In genomic region chr10:79146611-79147130, GRCh38 we compare ENCODE assay signal across 10 cellular contexts.
A peak's percentile ranks its signal among the peaks of the same experiment; 100 is the strongest.
DNase-seq lines count a peak whose midpoint lies in the region; ATAC-seq lines count a peak whose summit lies in the region.
"Had no signal": no experiment of that assay in that cellular context is flagged by ENCODE, and none has a peak within 500 bp of the region (broad histone marks: within the 10 kb centered on the region; RNA-seq: fewer than 3 reads in every experiment).

No MANE protein-coding gene starts in this region.

- no peaks in the 10 kb centered on the region for H3K27me3 ChIP-seq in skeletal muscle satellite cell (ENCODE audit: control insufficient read depth, insufficient read depth, low read length)

- DNase-seq in G401 (ENCODE audit: low spot score): peak; percentile 51
- peak; percentile 56 for DNase-seq in activated naive CD8-positive, alpha-beta T cell treated with anti-CD3 and anti-CD28 coated beads, Interleukin-2, amount 10 ng/mL, durations not matched to agents 7 days and 5 days
- DNase-seq in immature natural killer cell: peak in 2 of 3 donors; percentile 14 to 45
- DNase-seq in NCI-H748 treated with DMSO at 0.1 percent for 48 hours (lab: John Stamatoyannopoulos, UW): no peak
- DNase-seq in GOT3 (lab: John Stamatoyannopoulos, UW): no peak
- no peak for DNase-seq in NCI-H2107 (lab: John Stamatoyannopoulos, UW)

- H3K9me3 Mint-ChIP-seq in activated naive CD8-positive, alpha-beta T cell treated with anti-CD3 and anti-CD28 coated beads, Interleukin-2, amount 10 ng/mL, durations not matched to agents 7 days and 5 days: no peaks in the 10 kb centered on the region
- no peaks in the 10 kb centered on the region for H3K9me3 Mint-ChIP-seq in immature natural killer cell
- H3K9me3 Mint-ChIP-seq: IgD-negative memory B cell had no signal

- no peaks in the 10 kb centered on the region for H3K36me3 Mint-ChIP-seq in activated naive CD8-positive, alpha-beta T cell treated with anti-CD3 and anti-CD28 coated beads, Interleukin-2, amount 10 ng/mL, durations not matched to agents 7 days and 5 days
- H3K36me3 Mint-ChIP-seq in immature natural killer cell: peaks cover 0 to 7% (median 7%) of the 10 kb centered on the region in 3 donors
- H3K36me3 Mint-ChIP-seq: IgD-negative memory B cell had no signal

- peak overlapping the region; percentile 88 for H3K27ac Mint-ChIP-seq in activated naive CD8-positive, alpha-beta T cell treated with anti-CD3 and anti-CD28 coated beads, Interleukin-2, amount 10 ng/mL, durations not matched to agents 7 days and 5 days
- peak overlapping the region; percentile 65 to 89 (median 86) for H3K27ac Mint-ChIP-seq in immature natural killer cell

- H3K4me3 ChIP-seq in skeletal muscle satellite cell (ENCODE audit: low read length): no peak overlapping the region

- no peaks in the 10 kb centered on the region for H3K27me3 Mint-ChIP-seq in activated naive CD8-positive, alpha-beta T cell treated with anti-CD3 and anti-CD28 coated beads, Interleukin-2, amount 10 ng/mL, durations not matched to agents 7 days and 5 days
- peaks cover 0 to 4% (median 0%) of the 10 kb centered on the region in 3 donors for H3K27me3 Mint-ChIP-seq in immature natural killer cell (ENCODE audit: low read depth in 3 of 3)

- POLR2A ChIA-PET in activated naive CD8-positive, alpha-beta T cell treated with anti-CD3 and anti-CD28 coated beads, Interleukin-2, amount 10 ng/mL, durations not matched to agents 7 days and 5 days (lab: Charles Lee): interaction anchor here (1.9 kb wide), 1 partner anchor 9 kb away, joined by 10 read pairs; no protein-coding TSS in a partner anchor

- peak overlapping the region; percentile 54 for H3K4me3 Mint-ChIP-seq in activated naive CD8-positive, alpha-beta T cell treated with anti-CD3 and anti-CD28 coated beads, Interleukin-2, amount 10 ng/mL, durations not matched to agents 7 days and 5 days
- H3K4me3 Mint-ChIP-seq in immature natural killer cell: peak overlapping the region in 4 of 5 donors; percentile 47 to 70 (median 60)
- H3K4me3 Mint-ChIP-seq: IgD-negative memory B cell had no signal

- H3K4me1 Mint-ChIP-seq in activated naive CD8-positive, alpha-beta T cell treated with anti-CD3 and anti-CD28 coated beads, Interleukin-2, amount 10 ng/mL, durations not matched to agents 7 days and 5 days: peaks cover 53% of the 10 kb centered on the region
- H3K4me1 Mint-ChIP-seq in immature natural killer cell: peaks cover 86 to 93% of the 10 kb centered on the region in 2 donors

- in situ Hi-C loops in G401 (cut with HindIII; ENCODE audit: low sequenced_read_pairs): no loop called here

- H3K4me2 ChIP-seq in skeletal muscle satellite cell (ENCODE audit: low read length): no peak overlapping the region

- peak; percentile 40 for ATAC-seq in activated naive CD8-positive, alpha-beta T cell treated with anti-CD3 and anti-CD28 coated beads, Interleukin-2, amount 10 ng/mL, durations not matched to agents 7 days and 5 days (ENCODE audit: low read depth)
- ATAC-seq in GM18870 (IDR thresholded peaks at IDR 0.05; ENCODE audit: unreplicated experiment): no peak
- ATAC-seq: activated CD4-positive, CD25-positive, alpha-beta regulatory T cell treated with anti-CD3 and anti-CD28 coated beads, Interleukin-2, amount 50 U/mL, for 24 hours had no signal

- no peaks in the 10 kb centered on the region for H3K9me3 ChIP-seq in skeletal muscle satellite cell (replicated peaks; ENCODE audit: low read length)

- peaks cover 74% of the 10 kb centered on the region for H3K4me1 ChIP-seq in skeletal muscle satellite cell (ENCODE audit: control insufficient read depth, insufficient read depth, low read length)

- peak overlapping the region; percentile 51 for H3K9ac ChIP-seq in skeletal muscle satellite cell (ENCODE audit: low read depth, low read length)

- H3K36me3 ChIP-seq in skeletal muscle satellite cell (ENCODE audit: insufficient read depth, low read length): peaks cover 55% of the 10 kb centered on the region

Comparison
In these comparisons a context has a peak if more than half of its experiments do, and no peak if none do; other contexts are left out.
1. DNase-seq: peak in G401 (single experiment), activated naive CD8-positive, alpha-beta T cell treated with anti-CD3 and anti-CD28 coated beads, Interleukin-2, amount 10 ng/mL, durations not matched to agents 7 days and 5 days (single experiment) and immature natural killer cell (2 of 3); none in NCI-H748 treated with DMSO at 0.1 percent for 48 hours (single experiment), GOT3 (single experiment) and NCI-H2107 (single experiment).